In genomic region chr2:127039387-127040031, GRCh38 we compare ENCODE assay signal across 12 cellular contexts.
DNase-seq lines count a peak whose midpoint lies in the region; ATAC-seq and TF ChIP-seq lines count a peak whose summit lies in the region.
"Had no signal": no experiment of that assay in that cellular context is flagged by ENCODE, and none has a peak within 500 bp of the region (broad histone marks: within the 10 kb centered on the region; RNA-seq: fewer than 3 reads in every experiment).

No MANE protein-coding gene starts in this region.

- H3K4me1 ChIP-seq in ascending aorta, result no peaks in the 10 kb centered on the region

- H3K9me3 ChIP-seq in ascending aorta, result no peaks in the 10 kb centered on the region
- H3K9me3 ChIP-seq: esophagus muscularis mucosa had no signal

- no peaks in the 10 kb centered on the region for H3K27me3 ChIP-seq in ascending aorta
- H3K27me3 ChIP-seq: esophagus muscularis mucosa had no signal

- H3K4me3 Mint-ChIP-seq in activated CD4-positive, alpha-beta T cell treated with anti-CD3 and anti-CD28 coated beads for 36 hours, result no peak overlapping the region
- no peak overlapping the region for H3K4me3 Mint-ChIP-seq in stimulated activated effector memory CD8-positive, alpha-beta T cell treated with anti-CD3 and anti-CD28 coated beads, Interleukin-12 subunit alpha, Interleukin-12 subunit beta, amount 100 ng/mL, for 72 hours
- H3K4me3 Mint-ChIP-seq: activated naive CD8-positive, alpha-beta T cell treated with anti-CD3 and anti-CD28 coated beads, Interleukin-2, amount 10 ng/mL, durations not matched to agents 7 days and 5 days had no signal

- H3K36me3 ChIP-seq in ascending aorta, result no peaks in the 10 kb centered on the region
- H3K36me3 ChIP-seq: esophagus muscularis mucosa had no signal

- intact Hi-C loops in activated CD4-positive, alpha-beta T cell treated with anti-CD3 and anti-CD28 coated beads for 36 hours (cut with DNase I, micrococcal nuclease), result no loop called here
- intact Hi-C loops in ascending aorta (cut with DNase I), result no loop called here

- POLR2A ChIA-PET in activated CD4-positive, alpha-beta T cell treated with anti-CD3 and anti-CD28 coated beads for 36 hours (lab: Charles Lee), result no interaction called here

- peaks cover 6% of the 10 kb centered on the region for H3K4me1 Mint-ChIP-seq in activated CD4-positive, alpha-beta T cell treated with anti-CD3 and anti-CD28 coated beads for 36 hours
- peaks cover 21% of the 10 kb centered on the region for H3K4me1 Mint-ChIP-seq in stimulated activated effector memory CD8-positive, alpha-beta T cell treated with anti-CD3 and anti-CD28 coated beads, Interleukin-12 subunit alpha, Interleukin-12 subunit beta, amount 100 ng/mL, for 72 hours
- H3K4me1 Mint-ChIP-seq: activated naive CD8-positive, alpha-beta T cell treated with anti-CD3 and anti-CD28 coated beads, Interleukin-2, amount 10 ng/mL, durations not matched to agents 7 days and 5 days had no signal

- no peak overlapping the region for H3K27ac ChIP-seq in ascending aorta
- H3K27ac ChIP-seq: 22Rv1, esophagus muscularis mucosa had no signal

- no peak overlapping the region for H3K27ac Mint-ChIP-seq in activated CD4-positive, alpha-beta T cell treated with anti-CD3 and anti-CD28 coated beads for 36 hours
- H3K27ac Mint-ChIP-seq in stimulated activated effector memory CD8-positive, alpha-beta T cell treated with anti-CD3 and anti-CD28 coated beads, Interleukin-12 subunit alpha, Interleukin-12 subunit beta, amount 100 ng/mL, for 72 hours, result no peak overlapping the region

- H3K9me3 Mint-ChIP-seq in activated CD4-positive, alpha-beta T cell treated with anti-CD3 and anti-CD28 coated beads for 36 hours (ENCODE audit: low read depth), result no peaks in the 10 kb centered on the region
- no peaks in the 10 kb centered on the region for H3K9me3 Mint-ChIP-seq in stimulated activated effector memory CD8-positive, alpha-beta T cell treated with anti-CD3 and anti-CD28 coated beads, Interleukin-12 subunit alpha, Interleukin-12 subunit beta, amount 100 ng/mL, for 72 hours
- H3K9me3 Mint-ChIP-seq: activated naive CD8-positive, alpha-beta T cell treated with anti-CD3 and anti-CD28 coated beads, Interleukin-2, amount 10 ng/mL, durations not matched to agents 7 days and 5 days; IgD-negative memory B cell had no signal

- H3K36me3 Mint-ChIP-seq in activated CD4-positive, alpha-beta T cell treated with anti-CD3 and anti-CD28 coated beads for 36 hours (ENCODE audit: low read depth), result no peaks in the 10 kb centered on the region
- no peaks in the 10 kb centered on the region for H3K36me3 Mint-ChIP-seq in stimulated activated effector memory CD8-positive, alpha-beta T cell treated with anti-CD3 and anti-CD28 coated beads, Interleukin-12 subunit alpha, Interleukin-12 subunit beta, amount 100 ng/mL, for 72 hours
- H3K36me3 Mint-ChIP-seq: activated naive CD8-positive, alpha-beta T cell treated with anti-CD3 and anti-CD28 coated beads, Interleukin-2, amount 10 ng/mL, durations not matched to agents 7 days and 5 days; IgD-negative memory B cell had no signal

- no peak overlapping the region for H3K4me3 ChIP-seq in ascending aorta
- H3K4me3 ChIP-seq: esophagus muscularis mucosa had no signal

- TF ChIP-seq CTCF in ascending aorta (IDR thresholded peaks at IDR 0.05), result no peak

- CTCF ChIA-PET in activated CD4-positive, alpha-beta T cell treated with anti-CD3 and anti-CD28 coated beads for 36 hours (lab: Charles Lee), result interaction anchor here (0.8 to 1.3 kb wide), 3 partner anchors 10 to 29 kb away, joined by 4 read pairs; no protein-coding TSS in a partner anchor

- ATAC-seq in activated CD4-positive, alpha-beta T cell treated with anti-CD3 and anti-CD28 coated beads for 36 hours, result peak; percentile 74
- ATAC-seq in GM21717 (IDR thresholded peaks at IDR 0.05; ENCODE audit: unreplicated experiment) (peak; percentile 56), HG03432 (IDR thresholded peaks at IDR 0.05; ENCODE audit: unreplicated experiment) (peak; percentile 82)
- ATAC-seq in stimulated activated effector memory CD8-positive, alpha-beta T cell treated with anti-CD3 and anti-CD28 coated beads, Interleukin-12 subunit alpha, Interleukin-12 subunit beta, amount 100 ng/mL, for 72 hours, result peak; percentile 91

- DNase-seq in activated CD4-positive, alpha-beta T cell treated with anti-CD3 and anti-CD28 coated beads for 36 hours, result peak; percentile 41
- DNase-seq in activated CD4-positive, alpha-beta T cell treated with anti-CD3 and anti-CD28 coated beads, Interleukin-2, amount 50 U/mL, for 48 hours, result no peak
- peak in 1 of 2 donors; percentile 65 for DNase-seq in stimulated activated effector memory CD8-positive, alpha-beta T cell treated with anti-CD3 and anti-CD28 coated beads, Interleukin-12 subunit alpha, Interleukin-12 subunit beta, amount 100 ng/mL, for 72 hours (ENCODE audit: low spot score in 2 of 2)
- DNase-seq in ascending aorta (ENCODE audit: low spot score in 2 of 2), result no peak
- no peak for DNase-seq in kidney tubule cell (ENCODE audit: low spot score)
- DNase-seq in NCI-H2107 treated with DMSO at 0.1 percent for 48 hours (lab: John Stamatoyannopoulos, UW; ENCODE audit: unreplicated experiment), result no peak
- DNase-seq: activated naive CD8-positive, alpha-beta T cell treated with anti-CD3 and anti-CD28 coated beads, Interleukin-2, amount 10 ng/mL, durations not matched to agents 7 days and 5 days had no signal

- no peaks in the 10 kb centered on the region for H3K27me3 Mint-ChIP-seq in activated CD4-positive, alpha-beta T cell treated with anti-CD3 and anti-CD28 coated beads for 36 hours
- H3K27me3 Mint-ChIP-seq: IgD-negative memory B cell had no signal
